In the genomic region with DNA sequence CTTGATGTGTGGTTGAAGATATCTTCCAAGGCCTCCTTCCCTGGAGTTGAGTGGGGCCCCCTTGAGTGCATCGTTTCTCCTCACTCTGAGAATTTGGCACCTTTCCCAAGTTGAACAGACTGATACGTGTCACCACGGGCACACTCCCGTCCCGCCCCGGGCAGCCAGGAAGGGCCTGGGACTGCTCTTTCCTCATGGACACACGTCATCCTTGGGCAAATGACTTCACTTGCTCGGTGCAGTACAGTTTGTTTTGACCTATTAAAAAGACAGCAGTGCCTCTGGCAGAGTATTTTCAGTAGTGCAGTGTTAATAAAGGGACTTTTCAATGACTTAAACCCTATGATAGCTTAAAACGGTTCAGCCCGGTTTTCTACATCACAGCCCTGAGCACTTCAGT, we compare ENCODE assay signal across 1 cellular context.
TF ChIP-seq lines count a peak whose summit lies in the region.

No MANE protein-coding gene starts in this region.

TF ChIP-seq in endothelial cell of umbilical vein, 7 proteins besides CTCF, POLR2A, EP300 and RAD21:
- TF ChIP-seq GATA2 (IDR thresholded peaks at IDR 0.05; ENCODE audit: insufficient read depth, insufficient read length, low read depth, low read length) (no peak), MYC (IDR thresholded peaks at IDR 0.05; ENCODE audit: low read depth, low read length) (no peak), FOS (IDR thresholded peaks at IDR 0.05; ENCODE audit: borderline replicate concordance, insufficient read depth, low read length) (no peak), EZH2 (IDR thresholded peaks at IDR 0.05; ENCODE audit: borderline replicate concordance, low read depth, low read length, severe bottlenecking) (no peak), JUN (IDR thresholded peaks at IDR 0.05; ENCODE audit: borderline replicate concordance, insufficient read depth, insufficient read length, low read depth) (no peak), POLR2AphosphoS5 (IDR thresholded peaks at IDR 0.05; ENCODE audit: insufficient read depth, low read depth, low read length) (no peak)
- TF ChIP-seq, protein P1, sequence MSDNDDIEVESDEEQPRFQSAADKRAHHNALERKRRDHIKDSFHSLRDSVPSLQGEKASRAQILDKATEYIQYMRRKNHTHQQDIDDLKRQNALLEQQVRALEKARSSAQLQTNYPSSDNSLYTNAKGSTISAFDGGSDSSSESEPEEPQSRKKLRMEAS (IDR thresholded peaks at IDR 0.05; ENCODE audit: insufficient read depth, insufficient read length), result no peak
